ENCODE assay signal across 20 cellular contexts in the genomic region with DNA sequence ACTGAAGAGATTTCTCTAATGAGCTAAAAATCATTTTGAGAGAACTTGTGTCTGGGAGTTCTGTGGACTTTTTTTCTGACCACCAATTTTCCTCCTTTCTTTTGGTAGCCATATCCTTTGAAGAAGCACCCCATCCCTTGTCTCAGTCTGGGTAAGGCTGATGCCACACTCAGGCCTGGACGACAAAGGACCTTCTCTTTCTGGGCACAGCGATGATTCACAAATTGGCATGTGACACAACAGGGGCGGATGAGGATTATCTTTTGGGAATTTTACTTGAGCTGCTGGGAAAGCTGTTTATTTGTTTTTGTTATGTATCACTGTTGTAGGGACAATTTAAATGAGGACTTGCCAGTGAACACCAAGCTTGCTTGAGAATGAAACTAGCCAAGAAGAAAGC.
DNase-seq lines count a peak whose midpoint lies in the region; TF ChIP-seq lines count a peak whose summit lies in the region.
"Had no signal": no experiment of that assay in that cellular context is flagged by ENCODE, and none has a peak within 500 bp of the region (broad histone marks: within the 10 kb centered on the region; RNA-seq: fewer than 3 reads in every experiment).

No MANE protein-coding gene starts in this region.

- H3K36me3 ChIP-seq in osteoblast (ENCODE audit: insufficient read depth, low read length): no peaks in the 10 kb centered on the region

- H3K9me3 ChIP-seq in osteoblast (ENCODE audit: low read depth, low read length): no peaks in the 10 kb centered on the region
- H3K9me3 ChIP-seq: A549 had no signal

- peaks cover 2% of the 10 kb centered on the region for H3K27me3 ChIP-seq in osteoblast (ENCODE audit: insufficient read depth, low read length)

- peak; percentile 87 for DNase-seq in COLO829 (ENCODE audit: low spot score)
- DNase-seq in LHCN-M2 (ENCODE audit: low read depth): peak; percentile 20
- DNase-seq in foreskin melanocyte: peak; percentile 26
- no peak for DNase-seq in osteoblast (ENCODE audit: insufficient read length, low spot score, missing footprints)
- no peak for DNase-seq in iPS-NIHi11 (ENCODE audit: low spot score)
- no peak for DNase-seq in Ammon's horn (ENCODE audit: low spot score)
- DNase-seq in NCI-H2029 (lab: John Stamatoyannopoulos, UW): no peak
- DNase-seq: CD4-positive, CD25-positive, alpha-beta regulatory T cell; COR-L47; DMS79 treated with DMSO at 0.1 percent for 48 hours; GOT3; Karpas-422; NCI-H1417; NCI-H1694 treated with DMSO at 0.1 percent for 48 hours; NCI-H2107; NCI-H446 treated with DMSO at 0.1 percent for 48 hours; NCI-H526 treated with DMSO at 0.1 percent for 48 hours; Right ventricle myocardium superior; SW 1271 had no signal

- no peak overlapping the region for H3K4me2 ChIP-seq in osteoblast (ENCODE audit: insufficient read depth, low read length)
- H3K4me2 ChIP-seq: A549 had no signal

- H3K4me3 ChIP-seq in osteoblast (ENCODE audit: insufficient read depth, low read length): no peak overlapping the region
- H3K4me3 ChIP-seq: A549 had no signal

- no peaks in the 10 kb centered on the region for H4K20me1 ChIP-seq in osteoblast (ENCODE audit: insufficient read depth, low read length)

- TF ChIP-seq CTCF in osteoblast (IDR thresholded peaks at IDR 0.05; ENCODE audit: extremely low read depth, low read depth, low read length): no peak

- H3K27ac ChIP-seq in osteoblast (ENCODE audit: low read depth, low read length): no peak overlapping the region
- H3K27ac ChIP-seq: A549 had no signal

- no peaks in the 10 kb centered on the region for H3K79me2 ChIP-seq in osteoblast (ENCODE audit: insufficient read depth, low read length)

- no peaks in the 10 kb centered on the region for H3K4me1 ChIP-seq in osteoblast (ENCODE audit: insufficient read depth, low read length)
- H3K4me1 ChIP-seq: A549 had no signal

- peak overlapping the region; percentile 59 for H2AFZ ChIP-seq in osteoblast (ENCODE audit: low read length)

Comparison
In these comparisons a context has a peak if more than half of its experiments do, and no peak if none do; other contexts are left out.
1. DNase-seq: peak in COLO829 (single experiment), LHCN-M2 (single experiment) and foreskin melanocyte (single experiment); none in osteoblast (single experiment), iPS-NIHi11 (single experiment), Ammon's horn (single experiment) and NCI-H2029 (single experiment).